Comparison of ENCODE assay signal across 13 cellular contexts in genomic region chr11:12050470-12050891, GRCh38.
DNase-seq lines count a peak whose midpoint lies in the region; ATAC-seq and TF ChIP-seq lines count a peak whose summit lies in the region.
"Had no signal": no experiment of that assay in that cellular context is flagged by ENCODE, and none has a peak within 500 bp of the region (broad histone marks: within the 10 kb centered on the region; RNA-seq: fewer than 3 reads in every experiment).

No MANE protein-coding gene starts in this region.

- H3K9ac ChIP-seq in parathyroid adenoma, result no peak overlapping the region

- no peak overlapping the region for H3K27ac ChIP-seq in parathyroid adenoma
- H3K27ac ChIP-seq: SJCRH30 had no signal

- TF ChIP-seq EP300 in Ishikawa (IDR thresholded peaks at IDR 0.05; ENCODE audit: borderline replicate concordance), result peak; percentile 92

- TF ChIP-seq CTCF in choroid plexus epithelial cell (conservative IDR thresholded peaks at IDR 0.05; ENCODE audit: low read depth, low read length) (no peak), parathyroid adenoma (IDR thresholded peaks at IDR 0.05) (no peak)

- H3K4me3 ChIP-seq in choroid plexus epithelial cell (ENCODE audit: low read depth, low read length) (no peak overlapping the region), parathyroid adenoma (ENCODE audit: low read depth, low read length) (no peak overlapping the region), HAP-1 (no peak overlapping the region)
- H3K4me3 ChIP-seq: SJCRH30 had no signal

- no peaks in the 10 kb centered on the region for H3K79me2 ChIP-seq in parathyroid adenoma

- H3K27me3 ChIP-seq in parathyroid adenoma (ENCODE audit: control insufficient read depth, insufficient read depth, low read length) (no peaks in the 10 kb centered on the region), HAP-1 (ENCODE audit: low read depth) (no peaks in the 10 kb centered on the region)
- H3K27me3 ChIP-seq: SJCRH30 had no signal

- no peak overlapping the region for H3K4me2 ChIP-seq in parathyroid adenoma (ENCODE audit: low read length)

- ATAC-seq in GM18867 (IDR thresholded peaks at IDR 0.05; ENCODE audit: unreplicated experiment), result no peak

- peak overlapping the region; percentile 9 for H2AFZ ChIP-seq in parathyroid adenoma

- no peaks in the 10 kb centered on the region for H3K9me3 ChIP-seq in parathyroid adenoma (ENCODE audit: control insufficient read depth, low read length)
- H3K9me3 ChIP-seq in HAP-1, result no peaks in the 10 kb centered on the region
- H3K9me3 ChIP-seq: SJCRH30 had no signal

- TF ChIP-seq RAD21 in Ishikawa (IDR thresholded peaks at IDR 0.05; ENCODE audit: low read depth), result peak; percentile 37

- peak; percentile 22 for DNase-seq in AG20443 (ENCODE audit: low spot score)
- peak; percentile 65 for DNase-seq in choroid plexus epithelial cell (ENCODE audit: low read depth)
- no peak for DNase-seq in NCI-H748 (lab: John Stamatoyannopoulos, UW; ENCODE audit: unreplicated experiment)
- no peak for DNase-seq in NOMO-1 (lab: John Stamatoyannopoulos, UW; ENCODE audit: unreplicated experiment in 2 of 2)
- no peak for DNase-seq in HAP-1 (ENCODE audit: low spot score in 2 of 2)
- DNase-seq: activated CD8-positive, alpha-beta memory T cell treated with anti-CD3 and anti-CD28 coated beads, Interleukin-2, amount 50 U/mL, for 48 hours; endodermal cell; NCI-H526 treated with DMSO at 0.1 percent for 48 hours; SJCRH30; stimulated activated CD4-positive, alpha-beta T cell treated with anti-CD3 and anti-CD28 coated beads, Interleukin-1b, Interleukin-23, amount 100 ng/mL, for 48 hours had no signal

- H3K4me1 ChIP-seq in parathyroid adenoma, result peaks cover 5% of the 10 kb centered on the region
- H3K4me1 ChIP-seq in HAP-1, result no peaks in the 10 kb centered on the region
- H3K4me1 ChIP-seq: SJCRH30 had no signal

- H3K36me3 ChIP-seq in parathyroid adenoma (ENCODE audit: control insufficient read depth, insufficient read depth, low read length) (no peaks in the 10 kb centered on the region), HAP-1 (replicated peaks) (no peaks in the 10 kb centered on the region)
- H3K36me3 ChIP-seq: SJCRH30 had no signal

- in situ Hi-C loops in HAP-1 (cut with MboI; ENCODE audit: low sequenced_read_pairs), result loop anchor here (25.0 kb wide), 1 partner anchor 862 kb away; no protein-coding TSS in a partner anchor

TF ChIP-seq in Ishikawa, 13 proteins besides CTCF, POLR2A, EP300 and RAD21:
- TF ChIP-seq CREB1 (IDR thresholded peaks at IDR 0.05; ENCODE audit: low read depth), result no peak
- no peak for TF ChIP-seq REST (IDR thresholded peaks at IDR 0.05; ENCODE audit: low read depth)
- no peak for TF ChIP-seq ZBTB7A (IDR thresholded peaks at IDR 0.05; ENCODE audit: low read depth)
- peak; percentile 58 for TF ChIP-seq MAX (IDR thresholded peaks at IDR 0.05)
- TF ChIP-seq CEBPB (IDR thresholded peaks at IDR 0.05), result 0 out of 2 replicates have a peak, but pooled peaks have one; percentile 46
- peak; percentile 78; the same call in 1 of the 2 replicates for TF ChIP-seq FOXM1 (IDR thresholded peaks at IDR 0.05; ENCODE audit: borderline replicate concordance, low read depth)
- no peak for TF ChIP-seq USF1 (IDR thresholded peaks at IDR 0.05)
- no peak for TF ChIP-seq EGR1 (IDR thresholded peaks at IDR 0.05)
- TF ChIP-seq NFIC (IDR thresholded peaks at IDR 0.05), result peak; percentile 95
- TF ChIP-seq TCF12 (IDR thresholded peaks at IDR 0.05; ENCODE audit: low read depth), result peak; percentile 92
- TF ChIP-seq TAF1 (IDR thresholded peaks at IDR 0.05; ENCODE audit: low read depth), result no peak
- no peak for TF ChIP-seq YY1 (IDR thresholded peaks at IDR 0.05; ENCODE audit: low read depth)
- peak; percentile 92 for TF ChIP-seq TEAD4 (IDR thresholded peaks at IDR 0.05)
TF ChIP-seq in Ishikawa: peak in this region for 6.

Comparison
In these comparisons a context has a peak if more than half of its experiments do, and no peak if none do; other contexts are left out.
1. DNase-seq: peak in AG20443 (single experiment) and choroid plexus epithelial cell (single experiment); none in NCI-H748 (single experiment), NOMO-1 (0 of 2) and HAP-1 (0 of 2).